10 cellular contexts compared by ENCODE assay signal in genomic region chr1:153771841-153772593, GRCh38. TPM values are rescaled to one million over a fixed set of nuclear protein-coding genes. Genes with fewer than 3 reads are reported as not detected.
A peak's percentile ranks its signal among the peaks of the same experiment; 100 is the strongest.
DNase-seq lines count a peak whose midpoint lies in the region; ATAC-seq and TF ChIP-seq lines count a peak whose summit lies in the region.
"Had no signal": no experiment of that assay in that cellular context is flagged by ENCODE, and none has a peak within 500 bp of the region (broad histone marks: within the 10 kb centered on the region; RNA-seq: fewer than 3 reads in every experiment).

No MANE protein-coding gene starts in this region.

- peaks cover 35% of the 10 kb centered on the region for H3K4me1 ChIP-seq in DOHH2 (ENCODE audit: control insufficient read depth, low read length)

- no peaks in the 10 kb centered on the region for H3K9me3 ChIP-seq in DOHH2 (ENCODE audit: control insufficient read depth, insufficient read depth, low read length)

- H4K20me1 ChIP-seq in DOHH2 (ENCODE audit: control insufficient read depth, insufficient read depth, low read depth, low read length) = no peaks in the 10 kb centered on the region

- no peak for TF ChIP-seq POLR2A in NB4 (IDR thresholded peaks at IDR 0.05; ENCODE audit: extremely low read depth, insufficient read length)

- no peaks in the 10 kb centered on the region for H3K27me3 ChIP-seq in DOHH2 (ENCODE audit: control insufficient read depth, low read length)

- H3K9me2 ChIP-seq in DOHH2 (replicated peaks; ENCODE audit: control insufficient read depth, low read length) = no peaks in the 10 kb centered on the region

- H3K4me2 ChIP-seq in DOHH2 (ENCODE audit: low read length) = no peak overlapping the region

- DNase-seq in NB4 (ENCODE audit: low read depth) = peak; percentile 57
- DNase-seq in epithelial cell of esophagus (ENCODE audit: low read depth) = no peak
- DNase-seq in progenitor cell of endocrine pancreas (ENCODE audit: low spot score, unreplicated experiment) = peak; percentile 58
- DNase-seq in activated T-helper 1 cell treated with anti-CD3 and anti-CD28 coated beads, Interleukin-12 subunit alpha, Interleukin-12 subunit beta, Interleukin-2, Interleukin-4 antibody, amounts not matched to agents 30 ng/mL and 10 ng/mL and 1 ng/mL, durations not matched to agents 14 hours and 24 hours and 36 hours (ENCODE audit: low spot score) = no peak
- DNase-seq in effector CD8-positive, alpha-beta T cell (lab: John Stamatoyannopoulos, UW) = no peak
- DNase-seq in NCI-H446 treated with DMSO at 0.1 percent for 48 hours (lab: John Stamatoyannopoulos, UW) = no peak

- ATAC-seq in HG03196 (IDR thresholded peaks at IDR 0.05; ENCODE audit: unreplicated experiment) = no peak

- H3K27me3 Mint-ChIP-seq in progenitor cell of endocrine pancreas = no peaks in the 10 kb centered on the region
- no peaks in the 10 kb centered on the region for H3K27me3 Mint-ChIP-seq in activated T-helper 1 cell treated with anti-CD3 and anti-CD28 coated beads, Interleukin-12 subunit alpha, Interleukin-12 subunit beta, Interleukin-2, Interleukin-4 antibody, amounts not matched to agents 30 ng/mL and 10 ng/mL and 1 ng/mL, durations not matched to agents 14 hours and 24 hours and 36 hours (ENCODE audit: insufficient read depth)
- H3K27me3 Mint-ChIP-seq: activated naive CD8-positive, alpha-beta T cell had no signal

- peaks cover 63% of the 10 kb centered on the region for H3K36me3 ChIP-seq in DOHH2 (ENCODE audit: control insufficient read depth, low read length)

- H3F3A ChIP-seq in DOHH2 (ENCODE audit: control insufficient read depth, insufficient read depth) = peaks cover 15% of the 10 kb centered on the region

- H3K4me3 ChIP-seq in DOHH2 (ENCODE audit: low read length) (no peak overlapping the region), NB4 (ENCODE audit: low read depth, low read length) (no peak overlapping the region), epithelial cell of esophagus (ENCODE audit: low read length) (no peak overlapping the region)
- H3K4me3 ChIP-seq: lung had no signal

- intact Hi-C loops in activated T-helper 1 cell treated with anti-CD3 and anti-CD28 coated beads, Interleukin-12 subunit alpha, Interleukin-12 subunit beta, Interleukin-2, Interleukin-4 antibody, amounts not matched to agents 30 ng/mL and 10 ng/mL and 1 ng/mL, durations not matched to agents 14 hours and 24 hours and 36 hours (cut with micrococcal nuclease) = no loop called here

- H3K27ac Mint-ChIP-seq in progenitor cell of endocrine pancreas = no peak overlapping the region
- no peak overlapping the region for H3K27ac Mint-ChIP-seq in activated T-helper 1 cell treated with anti-CD3 and anti-CD28 coated beads, Interleukin-12 subunit alpha, Interleukin-12 subunit beta, Interleukin-2, Interleukin-4 antibody, amounts not matched to agents 30 ng/mL and 10 ng/mL and 1 ng/mL, durations not matched to agents 14 hours and 24 hours and 36 hours
- H3K27ac Mint-ChIP-seq: activated naive CD8-positive, alpha-beta T cell had no signal

- no peaks in the 10 kb centered on the region for H3K9me3 Mint-ChIP-seq in progenitor cell of endocrine pancreas (ENCODE audit: low read depth)
- no peaks in the 10 kb centered on the region for H3K9me3 Mint-ChIP-seq in activated T-helper 1 cell treated with anti-CD3 and anti-CD28 coated beads, Interleukin-12 subunit alpha, Interleukin-12 subunit beta, Interleukin-2, Interleukin-4 antibody, amounts not matched to agents 30 ng/mL and 10 ng/mL and 1 ng/mL, durations not matched to agents 14 hours and 24 hours and 36 hours

- H3K4me1 Mint-ChIP-seq in progenitor cell of endocrine pancreas (ENCODE audit: low read depth) = peaks cover 36% of the 10 kb centered on the region
- H3K4me1 Mint-ChIP-seq in activated T-helper 1 cell treated with anti-CD3 and anti-CD28 coated beads, Interleukin-12 subunit alpha, Interleukin-12 subunit beta, Interleukin-2, Interleukin-4 antibody, amounts not matched to agents 30 ng/mL and 10 ng/mL and 1 ng/mL, durations not matched to agents 14 hours and 24 hours and 36 hours (ENCODE audit: low read depth) = peaks cover 22% of the 10 kb centered on the region

- no peaks in the 10 kb centered on the region for H3K79me2 ChIP-seq in DOHH2 (ENCODE audit: control insufficient read depth, low read length)

- H3K27ac ChIP-seq in DOHH2 (ENCODE audit: low read depth, low read length) = no peak overlapping the region

- peaks cover 26% of the 10 kb centered on the region for H3K36me3 Mint-ChIP-seq in progenitor cell of endocrine pancreas (ENCODE audit: insufficient read depth)
- H3K36me3 Mint-ChIP-seq in activated T-helper 1 cell treated with anti-CD3 and anti-CD28 coated beads, Interleukin-12 subunit alpha, Interleukin-12 subunit beta, Interleukin-2, Interleukin-4 antibody, amounts not matched to agents 30 ng/mL and 10 ng/mL and 1 ng/mL, durations not matched to agents 14 hours and 24 hours and 36 hours (ENCODE audit: low read depth) = peaks cover 40% of the 10 kb centered on the region

- no peak overlapping the region for H3K4me3 Mint-ChIP-seq in progenitor cell of endocrine pancreas (ENCODE audit: low read depth)
- H3K4me3 Mint-ChIP-seq in activated T-helper 1 cell treated with anti-CD3 and anti-CD28 coated beads, Interleukin-12 subunit alpha, Interleukin-12 subunit beta, Interleukin-2, Interleukin-4 antibody, amounts not matched to agents 30 ng/mL and 10 ng/mL and 1 ng/mL, durations not matched to agents 14 hours and 24 hours and 36 hours = no peak overlapping the region
- H3K4me3 Mint-ChIP-seq: activated naive CD8-positive, alpha-beta T cell had no signal

- TF ChIP-seq CTCF in DOHH2 (IDR thresholded peaks at IDR 0.05; ENCODE audit: low read depth, low read length, poor library complexity, severe bottlenecking) (peak; percentile 72), NB4 (IDR thresholded peaks at IDR 0.05; ENCODE audit: low read depth, low read length) (peak; percentile 34), epithelial cell of esophagus (IDR thresholded peaks at IDR 0.05; ENCODE audit: insufficient read depth, low read depth, low read length, missing control alignments) (peak; percentile 26), progenitor cell of endocrine pancreas (IDR thresholded peaks at IDR 0.05; ENCODE audit: unreplicated experiment) (peak; percentile 61)

RNA-seq across cellular contexts. Expression of gene SLC27A3, which starts 3.2 kb away (rescaled TPM):
- total RNA-seq in progenitor cell of endocrine pancreas = 29.5 and 36.6 TPM in 2 replicates
- total RNA-seq in activated T-helper 1 cell treated with anti-CD3 and anti-CD28 coated beads, Interleukin-12 subunit alpha, Interleukin-12 subunit beta, Interleukin-2, Interleukin-4 antibody, amounts not matched to agents 30 ng/mL and 10 ng/mL and 1 ng/mL, durations not matched to agents 14 hours and 24 hours and 36 hours = 10.8 and 11.1 TPM in 2 replicates

RNA-seq across cellular contexts. Expression of gene INTS3, which starts 44.2 kb away (rescaled TPM):
- total RNA-seq in progenitor cell of endocrine pancreas = 145 and 152 TPM in 2 replicates
- total RNA-seq in activated T-helper 1 cell treated with anti-CD3 and anti-CD28 coated beads, Interleukin-12 subunit alpha, Interleukin-12 subunit beta, Interleukin-2, Interleukin-4 antibody, amounts not matched to agents 30 ng/mL and 10 ng/mL and 1 ng/mL, durations not matched to agents 14 hours and 24 hours and 36 hours = 57.0 and 57.3 TPM in 2 replicates

Comparison
In these comparisons a context has a peak if more than half of its experiments do, and no peak if none do; other contexts are left out.
1. DNase-seq: peak in NB4 (single experiment) and progenitor cell of endocrine pancreas (single experiment); none in epithelial cell of esophagus (single experiment), activated T-helper 1 cell treated with anti-CD3 and anti-CD28 coated beads, Interleukin-12 subunit alpha, Interleukin-12 subunit beta, Interleukin-2, Interleukin-4 antibody, amounts not matched to agents 30 ng/mL and 10 ng/mL and 1 ng/mL, durations not matched to agents 14 hours and 24 hours and 36 hours (single experiment), effector CD8-positive, alpha-beta T cell (single experiment) and NCI-H446 treated with DMSO at 0.1 percent for 48 hours (single experiment).
2. Peak in every context shown above with its lines, with median percentiles within 50 percentile points of each other: CTCF ChIP-seq.